ENCODE assay signal across 36 cellular contexts in genomic region chr5:54425258-54425657, GRCh38. TPM values are rescaled to one million over a fixed set of nuclear protein-coding genes. Genes with fewer than 3 reads are reported as not detected.
"Had no signal": no experiment of that assay in that cellular context is flagged by ENCODE, and none has a peak within 500 bp of the region (broad histone marks: within the 10 kb centered on the region; RNA-seq: fewer than 3 reads in every experiment).

No MANE protein-coding gene starts in this region.

- ATAC-seq: activated CD8-positive, alpha-beta T cell treated with anti-CD3 and anti-CD28 coated beads for 36 hours; activated naive CD4-positive, alpha-beta T cell treated with anti-CD3 and anti-CD28 coated beads, Interleukin-2, amount 50 U/mL, for 72 hours; activated T-cell treated with anti-CD3 and anti-CD28 coated beads, Interleukin-2, amount 50 U/mL, for 4 hours; activated T-cell treated with anti-CD3 and anti-CD28 coated beads, Interleukin-2, amount 50 U/mL, for 72 hours; activated T-helper 17 cell treated with anti-CD3 and anti-CD28 coated beads, Interleukin-2, amount 50 U/mL, for 72 hours; body of pancreas had no signal

- DNase-seq: activated B cell treated with CpG ODN at 0.5 μM for 24 hours; activated CD4-positive, alpha-beta memory T cell treated with anti-CD3 and anti-CD28 coated beads for 36 hours; activated CD4-positive, alpha-beta T cell treated with anti-CD3 and anti-CD28 coated beads for 4 hours; activated CD4-positive, alpha-beta T cell treated with anti-CD3 and anti-CD28 coated beads, Interleukin-2, amount 10 ng/mL, durations not matched to agents 24 days and 14 days; activated CD4-positive, alpha-beta T cell treated with anti-CD3 and anti-CD28 coated beads, Interleukin-2, amount 50 U/mL, for 1 hour; activated CD4-positive, alpha-beta T cell treated with anti-CD3 and anti-CD28 coated beads, Interleukin-2, amount 50 U/mL, for 4 hours; activated CD4-positive, CD25-positive, alpha-beta regulatory T cell treated with anti-CD3 and anti-CD28 coated beads, Interleukin-2, amount 50 U/mL, for 72 hours; activated CD8-positive, alpha-beta memory T cell treated with anti-CD3 and anti-CD28 coated beads, Interleukin-2, amount 50 U/mL, for 4 hours; activated CD8-positive, alpha-beta T cell treated with anti-CD3 and anti-CD28 coated beads for 36 hours; activated effector memory CD4-positive, alpha-beta T cell treated with anti-CD3 and anti-CD28 coated beads, Interleukin-2, amount 50 U/mL, for 16 hours; activated gamma-delta T cell treated with Interleukin-2 at 50 U/mL for 16 hours; activated naive CD4-positive, alpha-beta T cell; activated naive CD4-positive, alpha-beta T cell treated with anti-CD3 and anti-CD28 coated beads for 36 hours; activated naive CD4-positive, alpha-beta T cell treated with anti-CD3 and anti-CD28 coated beads, Interleukin-2, amount 50 U/mL, for 16 hours; activated naive CD8-positive, alpha-beta T cell treated with anti-CD3 and anti-CD28 coated beads for 36 hours; activated T-cell treated with anti-CD3 and anti-CD28 coated beads for 4 hours; activated T-cell treated with anti-CD3 and anti-CD28 coated beads, Interleukin-2, amount 50 U/mL, for 1 hour; activated T-cell treated with anti-CD3 and anti-CD28 coated beads, Interleukin-2, amount 50 U/mL, for 4 hours; activated T-cell treated with anti-CD3 and anti-CD28 coated beads, Interleukin-2, amount 50 U/mL, for 72 hours; adrenal gland; amniotic stem cell; aorta; body of pancreas; brain microvascular endothelial cell; caudate nucleus; cerebellar nuclear complex; T-helper 1 cell; T-helper 2 cell; T-helper 9 cell had no signal

- H3K27me3 ChIP-seq: adrenal gland, body of pancreas, breast epithelium had no signal

- H3K9me3 ChIP-seq: adrenal gland, body of pancreas, breast epithelium had no signal

- H3K4me1 ChIP-seq: adrenal gland, body of pancreas, breast epithelium had no signal

- H3K36me3 ChIP-seq: adrenal gland, brain microvascular endothelial cell, breast epithelium had no signal

- H3K27ac ChIP-seq: adrenal gland, body of pancreas, brain microvascular endothelial cell, breast epithelium, VCaP had no signal

- H3K4me3 ChIP-seq: adrenal gland, body of pancreas, breast epithelium had no signal

RNA-seq across cellular contexts. Expression of gene HSPB3, which starts 30.2 kb away (rescaled TPM):
- total RNA-seq: activated B cell treated with CpG ODN at 0.5 μM for 24 hours; activated CD4-positive, alpha-beta memory T cell treated with anti-CD3 and anti-CD28 coated beads for 36 hours; activated CD4-positive, alpha-beta T cell treated with anti-CD3 and anti-CD28 coated beads, Interleukin-2, amount 10 ng/mL, durations not matched to agents 24 days and 14 days; activated CD8-positive, alpha-beta memory T cell treated with anti-CD3 and anti-CD28 coated beads for 36 hours; activated CD8-positive, alpha-beta T cell treated with anti-CD3 and anti-CD28 coated beads for 36 hours; activated naive CD4-positive, alpha-beta T cell treated with anti-CD3 and anti-CD28 coated beads for 36 hours; activated naive CD4-positive, alpha-beta T cell treated with anti-CD3 and anti-CD28 coated beads, Interleukin-2, amount 50 U/mL, for 72 hours; activated naive CD8-positive, alpha-beta T cell treated with anti-CD3 and anti-CD28 coated beads for 36 hours; activated T-cell treated with anti-CD3 and anti-CD28 coated beads, Interleukin-2, amount 50 U/mL, for 4 hours; activated T-cell treated with anti-CD3 and anti-CD28 coated beads, Interleukin-2, amount 50 U/mL, for 72 hours; activated T-helper 1 cell treated with anti-CD3 and anti-CD28 coated beads, Interleukin-12 subunit alpha, Interleukin-12 subunit beta, Interleukin-2, Interleukin-4 antibody, amounts not matched to agents 30 ng/mL and 10 ng/mL and 1 ng/mL, durations not matched to agents 14 hours and 24 hours and 36 hours; activated T-helper 17 cell treated with anti-CD3 and anti-CD28 coated beads, Interleukin-2, amount 50 U/mL, for 72 hours; adrenal gland; astrocyte; body of pancreas; breast epithelium had no signal
